In the genomic region with DNA sequence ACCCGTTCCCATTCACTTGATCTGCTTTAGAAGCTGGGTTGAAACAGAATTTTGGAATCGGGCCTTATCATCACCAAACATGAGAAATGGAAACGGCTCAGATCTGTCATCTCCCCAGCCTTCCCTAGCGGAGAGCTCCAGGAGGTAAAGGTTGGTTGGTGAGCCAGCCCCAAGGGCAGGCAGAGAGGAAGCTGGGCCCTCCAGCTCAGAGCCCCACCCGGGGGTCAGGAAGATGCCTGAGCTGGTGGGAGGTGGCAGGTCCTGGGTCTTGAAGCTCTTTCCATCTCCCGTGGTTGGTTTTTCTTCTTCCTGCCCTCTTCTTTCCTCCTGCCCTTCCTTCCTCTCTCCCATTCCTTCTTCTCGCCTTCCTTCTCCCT, we compare ENCODE assay signal across 32 cellular contexts.
"Had no signal": no experiment of that assay in that cellular context is flagged by ENCODE, and none has a peak within 500 bp of the region (broad histone marks: within the 10 kb centered on the region; RNA-seq: fewer than 3 reads in every experiment).

No MANE protein-coding gene starts in this region.

- H3K27me3 Mint-ChIP-seq: activated CD4-positive, alpha-beta T cell treated with anti-CD3 and anti-CD28 coated beads, Interleukin-2, amount 10 ng/mL, durations not matched to agents 24 days and 14 days; activated CD8-positive, alpha-beta memory T cell treated with anti-CD3 and anti-CD28 coated beads, Interleukin-2, amount 10 ng/mL, durations not matched to agents 7 days and 5 days; activated naive CD4-positive, alpha-beta T cell treated with anti-CD3 and anti-CD28 coated beads, Interleukin-2, amount 50 U/mL, for 24 hours; dendritic cell treated with granulocyte-macrophage colony-stimulating factor and Interleukin-4, amounts not matched to agents 40 ng/mL and 50 ng/mL, for 4 days had no signal

- H3K27ac ChIP-seq: ascending aorta, breast epithelium, cardiac muscle cell, coronary artery, dorsolateral prefrontal cortex, epithelial cell of prostate had no signal

- FAIRE-seq: endometrium, endothelial cell of umbilical vein, frontal cortex had no signal

- H3K4me3 ChIP-seq: ascending aorta, breast epithelium, cardiac muscle cell, coronary artery, dorsolateral prefrontal cortex had no signal

- H3K4me1 ChIP-seq: ascending aorta, breast epithelium had no signal

- H3K4me1 Mint-ChIP-seq: activated CD4-positive, alpha-beta T cell treated with anti-CD3 and anti-CD28 coated beads for 36 hours; activated CD4-positive, alpha-beta T cell treated with anti-CD3 and anti-CD28 coated beads, Interleukin-2, amount 10 ng/mL, durations not matched to agents 24 days and 14 days; activated CD8-positive, alpha-beta memory T cell treated with anti-CD3 and anti-CD28 coated beads, Interleukin-2, amount 10 ng/mL, durations not matched to agents 7 days and 5 days; activated naive CD4-positive, alpha-beta T cell treated with anti-CD3 and anti-CD28 coated beads, Interleukin-2, amount 50 U/mL, for 24 hours; activated naive CD8-positive, alpha-beta T cell treated with anti-CD3 and anti-CD28 coated beads, Interleukin-2, amount 10 ng/mL, durations not matched to agents 7 days and 5 days; brain had no signal

- H3K27me3 ChIP-seq: ascending aorta, breast epithelium, cardiac muscle cell had no signal

- H3K36me3 Mint-ChIP-seq: activated CD4-positive, alpha-beta memory T cell treated with anti-CD3 and anti-CD28 coated beads for 36 hours; activated CD8-positive, alpha-beta memory T cell treated with anti-CD3 and anti-CD28 coated beads, Interleukin-2, amount 10 ng/mL, durations not matched to agents 7 days and 5 days; activated naive CD4-positive, alpha-beta T cell treated with anti-CD3 and anti-CD28 coated beads, Interleukin-2, amount 50 U/mL, for 24 hours; activated naive CD8-positive, alpha-beta T cell treated with anti-CD3 and anti-CD28 coated beads, Interleukin-2, amount 10 ng/mL, durations not matched to agents 7 days and 5 days; brain had no signal

- H3K4me3 Mint-ChIP-seq: activated CD4-positive, alpha-beta memory T cell treated with anti-CD3 and anti-CD28 coated beads for 36 hours; activated CD4-positive, alpha-beta T cell treated with anti-CD3 and anti-CD28 coated beads for 36 hours; activated CD4-positive, alpha-beta T cell treated with anti-CD3 and anti-CD28 coated beads, Interleukin-2, amount 10 ng/mL, durations not matched to agents 24 days and 14 days; activated CD8-positive, alpha-beta memory T cell treated with anti-CD3 and anti-CD28 coated beads, Interleukin-2, amount 10 ng/mL, durations not matched to agents 7 days and 5 days; activated CD8-positive, alpha-beta T cell treated with anti-CD3 and anti-CD28 coated beads, Interleukin-2, amount 10 ng/mL, durations not matched to agents 7 days and 5 days; activated naive CD4-positive, alpha-beta T cell treated with anti-CD3 and anti-CD28 coated beads for 36 hours; activated naive CD4-positive, alpha-beta T cell treated with anti-CD3 and anti-CD28 coated beads, Interleukin-2, amount 50 U/mL, for 24 hours; activated naive CD8-positive, alpha-beta T cell treated with anti-CD3 and anti-CD28 coated beads, Interleukin-2, amount 10 ng/mL, durations not matched to agents 7 days and 5 days; activated T-helper 1 cell treated with anti-CD3 and anti-CD28 coated beads, Interleukin-12 subunit alpha, Interleukin-12 subunit beta, Interleukin-2, Interleukin-4 antibody, amounts not matched to agents 30 ng/mL and 10 ng/mL and 1 ng/mL, durations not matched to agents 14 hours and 24 hours and 36 hours; brain; dendritic cell treated with granulocyte-macrophage colony-stimulating factor and Interleukin-4, amounts not matched to agents 40 ng/mL and 50 ng/mL, for 4 days; effector memory CD8-positive, alpha-beta T cell had no signal

- H3K36me3 ChIP-seq: ascending aorta, breast epithelium, cardiac muscle cell had no signal

- H3K27ac Mint-ChIP-seq: activated CD4-positive, alpha-beta memory T cell treated with anti-CD3 and anti-CD28 coated beads for 36 hours; activated CD4-positive, alpha-beta T cell treated with anti-CD3 and anti-CD28 coated beads for 36 hours; activated CD4-positive, alpha-beta T cell treated with anti-CD3 and anti-CD28 coated beads, Interleukin-2, amount 10 ng/mL, durations not matched to agents 24 days and 14 days; activated CD8-positive, alpha-beta memory T cell treated with anti-CD3 and anti-CD28 coated beads, Interleukin-2, amount 10 ng/mL, durations not matched to agents 7 days and 5 days; activated CD8-positive, alpha-beta T cell treated with anti-CD3 and anti-CD28 coated beads, Interleukin-2, amount 10 ng/mL, durations not matched to agents 7 days and 5 days; activated naive CD4-positive, alpha-beta T cell treated with anti-CD3 and anti-CD28 coated beads for 36 hours; activated naive CD4-positive, alpha-beta T cell treated with anti-CD3 and anti-CD28 coated beads, Interleukin-2, amount 50 U/mL, for 24 hours; activated naive CD8-positive, alpha-beta T cell treated with anti-CD3 and anti-CD28 coated beads, Interleukin-2, amount 10 ng/mL, durations not matched to agents 7 days and 5 days; activated T-helper 1 cell treated with anti-CD3 and anti-CD28 coated beads, Interleukin-12 subunit alpha, Interleukin-12 subunit beta, Interleukin-2, Interleukin-4 antibody, amounts not matched to agents 30 ng/mL and 10 ng/mL and 1 ng/mL, durations not matched to agents 14 hours and 24 hours and 36 hours; activated T-helper 2 cell treated with anti-CD3 and anti-CD28 coated beads, Interferon-gamma antibody, Interleukin-2, Interleukin-4, amounts not matched to agents 10 μg/mL and 5 μg/mL and 100 μg/mL, durations not matched to agents 14 hours and 24 hours and 36 hours; dendritic cell treated with granulocyte-macrophage colony-stimulating factor and Interleukin-4, amounts not matched to agents 40 ng/mL and 50 ng/mL, for 4 days; effector memory CD8-positive, alpha-beta T cell had no signal

- DNase-seq: activated CD4-positive, alpha-beta memory T cell treated with anti-CD3 and anti-CD28 coated beads for 36 hours; activated CD4-positive, alpha-beta T cell treated with anti-CD3 and anti-CD28 coated beads for 36 hours; activated CD4-positive, alpha-beta T cell treated with anti-CD3 and anti-CD28 coated beads, Interleukin-2, amount 10 ng/mL, durations not matched to agents 24 days and 14 days; activated CD4-positive, CD25-positive, alpha-beta regulatory T cell; activated CD4-positive, CD25-positive, alpha-beta regulatory T cell treated with anti-CD3 and anti-CD28 coated beads, Interleukin-2, amount 50 U/mL, for 72 hours; activated CD8-positive, alpha-beta memory T cell treated with anti-CD3 and anti-CD28 coated beads, Interleukin-2, amount 10 ng/mL, durations not matched to agents 7 days and 5 days; activated CD8-positive, alpha-beta memory T cell treated with anti-CD3 and anti-CD28 coated beads, Interleukin-2, amount 50 U/mL, for 4 hours; activated CD8-positive, alpha-beta T cell treated with anti-CD3 and anti-CD28 coated beads, Interleukin-2, amount 10 ng/mL, durations not matched to agents 7 days and 5 days; activated effector memory CD4-positive, alpha-beta T cell treated with anti-CD3 and anti-CD28 coated beads, Interleukin-2, amount 50 U/mL, for 16 hours; activated naive CD4-positive, alpha-beta T cell treated with anti-CD3 and anti-CD28 coated beads for 36 hours; activated naive CD8-positive, alpha-beta T cell treated with anti-CD3 and anti-CD28 coated beads, Interleukin-2, amount 10 ng/mL, durations not matched to agents 7 days and 5 days; activated T-cell treated with anti-CD3 and anti-CD28 coated beads, Interleukin-2, amount 50 U/mL, for 1 hour; activated T-cell treated with anti-CD3 and anti-CD28 coated beads, Interleukin-2, amount 50 U/mL, for 48 hours; central memory CD4-positive, alpha-beta T cell; cerebellar nuclear complex; dorsolateral prefrontal cortex; effector memory CD8-positive, alpha-beta T cell; foreskin fibroblast; T-helper 2 cell had no signal
